Comparison of ENCODE assay signal across 2 cellular contexts in genomic region chr10:48641099-48641690, GRCh38. TPM values are rescaled to one million over a fixed set of nuclear protein-coding genes. Genes with fewer than 3 reads are reported as not detected.
"Had no signal": no experiment of that assay in that cellular context is flagged by ENCODE, and none has a peak within 500 bp of the region (broad histone marks: within the 10 kb centered on the region; RNA-seq: fewer than 3 reads in every experiment).

No MANE protein-coding gene starts in this region.

RNA-seq across cellular contexts. Expression of gene WDFY4, which starts 43.5 kb away (rescaled TPM):
- total RNA-seq: HepG2, IMR-90 had no signal
- polyA plus RNA-seq: HepG2, IMR-90 had no signal
